ENCODE assay signal across 14 cellular contexts in genomic region chr7:10802011-10802410, GRCh38.
DNase-seq lines count a peak whose midpoint lies in the region; ATAC-seq, FAIRE-seq and TF ChIP-seq lines count a peak whose summit lies in the region.
"Had no signal": no experiment of that assay in that cellular context is flagged by ENCODE, and none has a peak within 500 bp of the region (broad histone marks: within the 10 kb centered on the region; RNA-seq: fewer than 3 reads in every experiment).

No MANE protein-coding gene starts in this region.

- H3K4me1 ChIP-seq in astrocyte (ENCODE audit: insufficient read depth, low read length) (peaks cover 12% of the 10 kb centered on the region), mammary epithelial cell (ENCODE audit: insufficient read depth, low read length) (peaks cover 17% of the 10 kb centered on the region), foreskin keratinocyte (peaks cover 9% of the 10 kb centered on the region), trophoblast cell (ENCODE audit: control insufficient read depth in 1 of 2, insufficient read depth in 2 of 2, low read length in 2 of 2) (no peaks in the 10 kb centered on the region)
- H3K4me1 ChIP-seq: BLaER1 treated with 17β-estradiol and CSF1 and Interleukin-3, amounts not matched to agents 10 nM and 100 nM had no signal

- in situ Hi-C loops in mammary epithelial cell (cut with MboI; ENCODE audit: low sequenced_read_pairs in 2 of 2) = no loop called here

- H4K8ac ChIP-seq in trophoblast cell (ENCODE audit: low read depth, low read length) = no peak overlapping the region

- H3K4me2 ChIP-seq in astrocyte (ENCODE audit: low read length) (no peak overlapping the region), mammary epithelial cell (ENCODE audit: insufficient read depth, low read depth, low read length) (peak overlapping the region; percentile 32), trophoblast cell (ENCODE audit: low read length) (no peak overlapping the region)
- H3K4me2 ChIP-seq: BLaER1 treated with 17β-estradiol and CSF1 and Interleukin-3, amounts not matched to agents 10 nM and 100 nM had no signal

- H3K27me3 ChIP-seq in astrocyte (ENCODE audit: insufficient read depth, low read length) (no peaks in the 10 kb centered on the region), mammary epithelial cell (ENCODE audit: insufficient read depth, low read length) (no peaks in the 10 kb centered on the region), foreskin keratinocyte (no peaks in the 10 kb centered on the region), trophoblast cell (ENCODE audit: insufficient read depth, low read length) (no peaks in the 10 kb centered on the region), dorsolateral prefrontal cortex (no peaks in the 10 kb centered on the region)
- H3K27me3 ChIP-seq: BLaER1 treated with 17β-estradiol and CSF1 and Interleukin-3, amounts not matched to agents 10 nM and 100 nM had no signal

- H3K27ac ChIP-seq in astrocyte (ENCODE audit: low read depth, low read length) (peak overlapping the region; percentile 82), mammary epithelial cell (ENCODE audit: insufficient read depth, low read depth, low read length) (peak overlapping the region; percentile 65), foreskin keratinocyte (no peak overlapping the region), trophoblast cell (ENCODE audit: low read depth, low read length) (no peak overlapping the region), dorsolateral prefrontal cortex (no peak overlapping the region)
- H3K27ac ChIP-seq: BLaER1 treated with 17β-estradiol and CSF1 and Interleukin-3, amounts not matched to agents 10 nM and 100 nM; GM23248 had no signal

- H3K36me3 Mint-ChIP-seq in astrocyte (ENCODE audit: low read depth, unreplicated experiment) = no peaks in the 10 kb centered on the region
- H3K36me3 Mint-ChIP-seq in type B pancreatic cell = no peaks in the 10 kb centered on the region
- H3K36me3 Mint-ChIP-seq: CD4-positive, CD25-positive, alpha-beta regulatory T cell had no signal

- intact Hi-C loops in mammary epithelial cell (cut with micrococcal nuclease) = no loop called here
- intact Hi-C loops in dorsolateral prefrontal cortex (cut with DNase I) = no loop called here

- no peak for TF ChIP-seq CTCF in astrocyte (IDR thresholded peaks at IDR 0.05; ENCODE audit: insufficient read depth, low read depth, low read length)
- TF ChIP-seq CTCF in mammary epithelial cell (conservative IDR thresholded peaks at IDR 0.05 in 1 of 2, IDR thresholded peaks at IDR 0.05 in 1 of 2; ENCODE audit: extremely low read depth in 1 of 2, insufficient read depth in 1 of 2, low read depth in 1 of 2, low read length in 2 of 2) = no peak
- TF ChIP-seq CTCF in foreskin keratinocyte (conservative IDR thresholded peaks at IDR 0.05) = no peak
- TF ChIP-seq CTCF in type B pancreatic cell (conservative IDR thresholded peaks at IDR 0.05) = no peak
- TF ChIP-seq CTCF in dorsolateral prefrontal cortex (IDR thresholded peaks at IDR 0.05 in 54 of 56, conservative IDR thresholded peaks at IDR 0.05 in 2 of 56; ENCODE audit: low read depth in 1 of 56, partially characterized antibody in 56 of 56) = no peak

- H4K12ac ChIP-seq in trophoblast cell (ENCODE audit: low read depth, low read length) = no peak overlapping the region

- no peak overlapping the region for H3K9ac ChIP-seq in astrocyte (ENCODE audit: low read length)
- peak overlapping the region; percentile 17 for H3K9ac ChIP-seq in mammary epithelial cell (ENCODE audit: insufficient read depth, low read length)
- H3K9ac ChIP-seq in trophoblast cell (ENCODE audit: low read length) = no peak overlapping the region
- H3K9ac ChIP-seq: BLaER1 treated with 17β-estradiol and CSF1 and Interleukin-3, amounts not matched to agents 10 nM and 100 nM; GM23248 had no signal

- H3K36me3 ChIP-seq in astrocyte (ENCODE audit: insufficient read depth, low read length) (no peaks in the 10 kb centered on the region), mammary epithelial cell (ENCODE audit: insufficient read depth, low read length) (no peaks in the 10 kb centered on the region), trophoblast cell (ENCODE audit: control insufficient read depth in 1 of 2, insufficient read depth in 2 of 2, low read length in 2 of 2) (no peaks in the 10 kb centered on the region)
- H3K36me3 ChIP-seq: BLaER1 treated with 17β-estradiol and CSF1 and Interleukin-3, amounts not matched to agents 10 nM and 100 nM had no signal

- H4K91ac ChIP-seq in trophoblast cell (ENCODE audit: low read depth, low read length) = no peak overlapping the region

- H3K79me2 ChIP-seq in astrocyte (ENCODE audit: insufficient read depth, low read length) (no peaks in the 10 kb centered on the region), mammary epithelial cell (ENCODE audit: insufficient read depth, low read length) (no peaks in the 10 kb centered on the region), trophoblast cell (ENCODE audit: control insufficient read depth, insufficient read depth, low read length, poor library complexity) (no peaks in the 10 kb centered on the region)

- no peak overlapping the region for H3K4ac ChIP-seq in trophoblast cell (ENCODE audit: low read depth, low read length)

- H3K4me3 ChIP-seq in astrocyte (ENCODE audit: insufficient read depth, low read depth, low read length) (no peak overlapping the region), mammary epithelial cell (replicated peaks in 1 of 3; ENCODE audit: insufficient read depth in 1 of 3, low read depth in 2 of 3, low read length in 3 of 3) (no peak overlapping the region), trophoblast cell (ENCODE audit: low read depth, low read length) (no peak overlapping the region), dorsolateral prefrontal cortex (no peak overlapping the region)
- H3K4me3 ChIP-seq: BLaER1 treated with 17β-estradiol and CSF1 and Interleukin-3, amounts not matched to agents 10 nM and 100 nM; GM23248 had no signal

- H3K9me3 Mint-ChIP-seq in astrocyte (ENCODE audit: unreplicated experiment) = peaks cover 2% of the 10 kb centered on the region
- no peaks in the 10 kb centered on the region for H3K9me3 Mint-ChIP-seq in type B pancreatic cell

- H2AK5ac ChIP-seq in trophoblast cell (ENCODE audit: low read length) = no peak overlapping the region

- DNase-seq in astrocyte (ENCODE audit: low read depth) (no peak), mammary epithelial cell (peak; percentile 48), foreskin keratinocyte (peak; percentile 62 to 88), trophoblast cell (no peak), NCI-H2107 (lab: John Stamatoyannopoulos, UW) (no peak), type B pancreatic cell (ENCODE audit: extremely low spot score, unreplicated experiment) (no peak), dorsolateral prefrontal cortex (no peak)
- DNase-seq: CD4-positive, CD25-positive, alpha-beta regulatory T cell; H7 had no signal

- no peak overlapping the region for H2AFZ ChIP-seq in astrocyte (ENCODE audit: low read depth, low read length)
- peak overlapping the region; percentile 69 for H2AFZ ChIP-seq in mammary epithelial cell (ENCODE audit: low read depth, low read length)
- no peak overlapping the region for H2AFZ ChIP-seq in trophoblast cell (ENCODE audit: insufficient read depth, low read length, poor library complexity)

- H4K20me1 ChIP-seq in astrocyte (ENCODE audit: insufficient read depth, low read length) (no peaks in the 10 kb centered on the region), mammary epithelial cell (ENCODE audit: insufficient read depth, low read length) (no peaks in the 10 kb centered on the region)
- H4K20me1 ChIP-seq: BLaER1 treated with 17β-estradiol and CSF1 and Interleukin-3, amounts not matched to agents 10 nM and 100 nM had no signal

- H3K23ac ChIP-seq in trophoblast cell (ENCODE audit: low read length) = no peak overlapping the region

- H3K4me3 Mint-ChIP-seq in astrocyte (ENCODE audit: unreplicated experiment) (no peak overlapping the region), type B pancreatic cell (no peak overlapping the region)
- H3K4me3 Mint-ChIP-seq: CD4-positive, CD25-positive, alpha-beta regulatory T cell had no signal

- H3K4me1 Mint-ChIP-seq in astrocyte (ENCODE audit: low read depth, unreplicated experiment) (peaks cover 28% of the 10 kb centered on the region), type B pancreatic cell (ENCODE audit: unreplicated experiment) (no peaks in the 10 kb centered on the region)
- H3K4me1 Mint-ChIP-seq: CD4-positive, CD25-positive, alpha-beta regulatory T cell had no signal

- H3K27me3 Mint-ChIP-seq in astrocyte (ENCODE audit: low read depth, unreplicated experiment) = no peaks in the 10 kb centered on the region
- no peaks in the 10 kb centered on the region for H3K27me3 Mint-ChIP-seq in type B pancreatic cell

- CTCF ChIA-PET in mammary epithelial cell (lab: Charles Lee; ENCODE audit: low non-redundant PET) = no interaction called here

- H3K9me3 ChIP-seq in astrocyte (ENCODE audit: insufficient read depth, low read depth, low read length) (no peaks in the 10 kb centered on the region), mammary epithelial cell (replicated peaks; ENCODE audit: insufficient read depth, low read length) (no peaks in the 10 kb centered on the region), trophoblast cell (ENCODE audit: insufficient read depth, low read depth, low read length) (no peaks in the 10 kb centered on the region)
- H3K9me3 ChIP-seq: BLaER1 treated with 17β-estradiol and CSF1 and Interleukin-3, amounts not matched to agents 10 nM and 100 nM had no signal

- H3K27ac Mint-ChIP-seq in astrocyte (ENCODE audit: unreplicated experiment) (peak overlapping the region; percentile 94), type B pancreatic cell (no peak overlapping the region)
- H3K27ac Mint-ChIP-seq: CD4-positive, CD25-positive, alpha-beta regulatory T cell had no signal

- H3K14ac ChIP-seq in trophoblast cell (ENCODE audit: low read length) = no peak overlapping the region

- H3K18ac ChIP-seq in trophoblast cell (ENCODE audit: low read length) = no peak overlapping the region

- dilution Hi-C loops in mammary epithelial cell (cut with HindIII; ENCODE audit: low sequenced_read_pairs) = no loop called here

- FAIRE-seq in astrocyte (lab: Jason Lieb, UNC) = no peak
- FAIRE-seq: HepG2, HTR-8/SVneo had no signal

- 23% methylated on average over 4 of the region's 4 CpGs for WGBS in mammary epithelial cell (ENCODE audit: low coverage, missing lambda C conversion rate)
- WGBS in trophoblast cell (ENCODE audit: extremely low coverage, insufficient coverage, insufficient read length) = no CpG with 5 or more reads among the region's 4 CpGs

- ATAC-seq in foreskin keratinocyte (peak; percentile 10), GM21390 (IDR thresholded peaks at IDR 0.05; ENCODE audit: unreplicated experiment) (no peak)
- ATAC-seq: HepG2 had no signal

- no peak overlapping the region for H2BK5ac ChIP-seq in trophoblast cell (ENCODE audit: low read depth, low read length, poor library complexity)

- no TSS peak for BruUV-seq in mammary epithelial cell (replicated peaks; lab: Mats Ljungman, UMichigan)

- peak overlapping the region; percentile 22 for H2BK12ac ChIP-seq in trophoblast cell (ENCODE audit: low read length)

- H2BK120ac ChIP-seq in trophoblast cell (ENCODE audit: insufficient read depth, low read length, poor library complexity) = no peak overlapping the region

- no peaks in the 10 kb centered on the region for H3K79me1 ChIP-seq in trophoblast cell (ENCODE audit: low read length)

Comparison
In these comparisons a context has a peak if more than half of its experiments do, and no peak if none do; other contexts are left out.
1. DNase-seq: peak in mammary epithelial cell (single experiment) and foreskin keratinocyte (2 of 2); none in astrocyte (single experiment), trophoblast cell (0 of 2), NCI-H2107 (single experiment), type B pancreatic cell (single experiment) and dorsolateral prefrontal cortex (0 of 10).
2. H3K27ac ChIP-seq: peak in astrocyte (single experiment) and mammary epithelial cell (single experiment); none in foreskin keratinocyte (single experiment), trophoblast cell (single experiment) and dorsolateral prefrontal cortex (0 of 59).